25 cellular contexts compared by ENCODE assay signal in genomic region chr2:120538691-120539420, GRCh38.
DNase-seq lines count a peak whose midpoint lies in the region; ATAC-seq and TF ChIP-seq lines count a peak whose summit lies in the region.
"Had no signal": no experiment of that assay in that cellular context is flagged by ENCODE, and none has a peak within 500 bp of the region (broad histone marks: within the 10 kb centered on the region; RNA-seq: fewer than 3 reads in every experiment).

No MANE protein-coding gene starts in this region.

- H3K36me3 Mint-ChIP-seq in activated T-helper 17 cell treated with anti-CD3 and anti-CD28 coated beads, Interleukin-2, amount 50 U/mL, for 72 hours (ENCODE audit: low read depth), result no peaks in the 10 kb centered on the region
- H3K36me3 Mint-ChIP-seq: naive B cell; stimulated activated naive B cell treated with anti-CD40 and anti-IgM and Interleukin-4, amounts not matched to agents 10 μg/mL and 1 μg/mL and 100 μg/mL, for 72 hours had no signal

- H3K4me1 Mint-ChIP-seq in activated T-helper 17 cell treated with anti-CD3 and anti-CD28 coated beads, Interleukin-2, amount 50 U/mL, for 72 hours, result no peaks in the 10 kb centered on the region
- H3K4me1 Mint-ChIP-seq: B cell; naive B cell; stimulated activated naive B cell treated with anti-CD40 and anti-IgM and Interleukin-4, amounts not matched to agents 10 μg/mL and 1 μg/mL and 100 μg/mL, for 72 hours had no signal

- H3K9me3 ChIP-seq in skeletal muscle satellite cell (replicated peaks; ENCODE audit: low read length), result no peaks in the 10 kb centered on the region
- H3K9me3 ChIP-seq: heart right ventricle had no signal

- no peak for ATAC-seq in activated T-helper 17 cell treated with anti-CD3 and anti-CD28 coated beads, Interleukin-2, amount 50 U/mL, for 72 hours (replicated peaks)
- ATAC-seq in HG03342 (IDR thresholded peaks at IDR 0.05; ENCODE audit: unreplicated experiment), result no peak
- ATAC-seq: activated T-cell treated with anti-CD3 and anti-CD28 coated beads, Interleukin-2, amount 50 U/mL, for 72 hours; stimulated activated naive B cell treated with anti-CD40 and anti-IgM and Interleukin-4, amounts not matched to agents 10 μg/mL and 1 μg/mL and 100 μg/mL, for 72 hours had no signal

- 0 out of 2 replicates have a peak overlapping the region, but pooled peaks have one; percentile 16 for H3K27ac ChIP-seq in VCaP

- H3K9ac ChIP-seq in skeletal muscle satellite cell (ENCODE audit: low read depth, low read length), result peak overlapping the region; percentile 57

- H3K9me3 Mint-ChIP-seq in activated T-helper 17 cell treated with anti-CD3 and anti-CD28 coated beads, Interleukin-2, amount 50 U/mL, for 72 hours, result no peaks in the 10 kb centered on the region
- H3K9me3 Mint-ChIP-seq: activated naive CD4-positive, alpha-beta T cell treated with anti-CD3 and anti-CD28 coated beads for 36 hours; activated T-cell treated with anti-CD3 and anti-CD28 coated beads, Interleukin-2, amount 50 U/mL, for 72 hours; naive B cell; stimulated activated naive B cell treated with anti-CD40 and anti-IgM and Interleukin-4, amounts not matched to agents 10 μg/mL and 1 μg/mL and 100 μg/mL, for 72 hours; T-helper 1 cell treated with Interleukin-12 subunit alpha and Interleukin-12 subunit beta and Interleukin-4 antibody, amounts not matched to agents 30 μg/mL and 1 μg/mL, for 36 hours had no signal

- H3K27me3 Mint-ChIP-seq in activated T-helper 17 cell treated with anti-CD3 and anti-CD28 coated beads, Interleukin-2, amount 50 U/mL, for 72 hours, result peaks cover 3% of the 10 kb centered on the region

- DNase-seq in NCI-H2196 (lab: John Stamatoyannopoulos, UW; ENCODE audit: unreplicated experiment) (peak; percentile 47), NCI-H2196 treated with DMSO at 0.1 percent for 48 hours (lab: John Stamatoyannopoulos, UW; ENCODE audit: unreplicated experiment) (no peak), NCI-H2081 (lab: John Stamatoyannopoulos, UW) (peak; percentile 58 to 83), HT-29 (ENCODE audit: low spot score) (no peak)
- DNase-seq: activated CD4-positive, alpha-beta T cell treated with anti-CD3 and anti-CD28 coated beads for 48 hours; activated naive CD4-positive, alpha-beta T cell treated with anti-CD3 and anti-CD28 coated beads for 36 hours; activated T-cell treated with anti-CD3 and anti-CD28 coated beads, Interleukin-2, amount 50 U/mL, for 72 hours; amniotic stem cell; effector CD4-positive, alpha-beta T cell; erythroblast; foreskin fibroblast; heart right ventricle; mesenchymal stem cell; naive B cell; NCI-H146; retina; stimulated activated CD4-positive, alpha-beta T cell treated with anti-CD3 and anti-CD28 coated beads, Interleukin-12 subunit alpha, Interleukin-12 subunit beta, amount 100 ng/mL, for 4 hours; stimulated activated CD4-positive, alpha-beta T cell treated with anti-CD3 and anti-CD28 coated beads, Interleukin-4, amount 100 ng/mL, for 24 hours; stimulated activated naive B cell treated with anti-CD40 and anti-IgM and Interleukin-4, amounts not matched to agents 10 μg/mL and 1 μg/mL and 100 μg/mL, for 72 hours had no signal

- H3K4me1 ChIP-seq in skeletal muscle satellite cell (ENCODE audit: control insufficient read depth, insufficient read depth, low read length), result peaks cover 30% of the 10 kb centered on the region

- no peak overlapping the region for H3K4me2 ChIP-seq in skeletal muscle satellite cell (ENCODE audit: low read length)

- H3K36me3 ChIP-seq in skeletal muscle satellite cell (ENCODE audit: insufficient read depth, low read length), result no peaks in the 10 kb centered on the region
- H3K36me3 ChIP-seq: heart right ventricle had no signal

- H3K4me3 ChIP-seq in skeletal muscle satellite cell (ENCODE audit: low read length), result no peak overlapping the region
- H3K4me3 ChIP-seq: heart right ventricle had no signal

- no peak overlapping the region for H3K4me3 Mint-ChIP-seq in activated T-helper 17 cell treated with anti-CD3 and anti-CD28 coated beads, Interleukin-2, amount 50 U/mL, for 72 hours
- H3K4me3 Mint-ChIP-seq: activated naive CD4-positive, alpha-beta T cell treated with anti-CD3 and anti-CD28 coated beads for 36 hours; activated T-cell treated with anti-CD3 and anti-CD28 coated beads, Interleukin-2, amount 50 U/mL, for 72 hours; B cell; naive B cell; stimulated activated naive B cell treated with anti-CD40 and anti-IgM and Interleukin-4, amounts not matched to agents 10 μg/mL and 1 μg/mL and 100 μg/mL, for 72 hours; T-helper 1 cell treated with Interleukin-12 subunit alpha and Interleukin-12 subunit beta and Interleukin-4 antibody, amounts not matched to agents 30 μg/mL and 1 μg/mL, for 36 hours had no signal

- H3K27me3 ChIP-seq in skeletal muscle satellite cell (ENCODE audit: control insufficient read depth, insufficient read depth, low read length), result no peaks in the 10 kb centered on the region
- H3K27me3 ChIP-seq: heart right ventricle had no signal

- no peak for TF ChIP-seq CTCF in VCaP (conservative IDR thresholded peaks at IDR 0.05)

- no peak overlapping the region for H3K27ac Mint-ChIP-seq in activated T-helper 17 cell treated with anti-CD3 and anti-CD28 coated beads, Interleukin-2, amount 50 U/mL, for 72 hours
- H3K27ac Mint-ChIP-seq: activated naive CD4-positive, alpha-beta T cell treated with anti-CD3 and anti-CD28 coated beads for 36 hours; activated T-cell treated with anti-CD3 and anti-CD28 coated beads, Interleukin-2, amount 50 U/mL, for 72 hours; B cell; naive B cell; stimulated activated naive B cell treated with anti-CD40 and anti-IgM and Interleukin-4, amounts not matched to agents 10 μg/mL and 1 μg/mL and 100 μg/mL, for 72 hours; T-helper 1 cell treated with Interleukin-12 subunit alpha and Interleukin-12 subunit beta and Interleukin-4 antibody, amounts not matched to agents 30 μg/mL and 1 μg/mL, for 36 hours had no signal

Comparison
In these comparisons a context has a peak if more than half of its experiments do, and no peak if none do; other contexts are left out.
1. DNase-seq: peak in NCI-H2196 (single experiment) and NCI-H2081 (2 of 2); none in NCI-H2196 treated with DMSO at 0.1 percent for 48 hours (single experiment) and HT-29 (single experiment).